In the genomic region with DNA sequence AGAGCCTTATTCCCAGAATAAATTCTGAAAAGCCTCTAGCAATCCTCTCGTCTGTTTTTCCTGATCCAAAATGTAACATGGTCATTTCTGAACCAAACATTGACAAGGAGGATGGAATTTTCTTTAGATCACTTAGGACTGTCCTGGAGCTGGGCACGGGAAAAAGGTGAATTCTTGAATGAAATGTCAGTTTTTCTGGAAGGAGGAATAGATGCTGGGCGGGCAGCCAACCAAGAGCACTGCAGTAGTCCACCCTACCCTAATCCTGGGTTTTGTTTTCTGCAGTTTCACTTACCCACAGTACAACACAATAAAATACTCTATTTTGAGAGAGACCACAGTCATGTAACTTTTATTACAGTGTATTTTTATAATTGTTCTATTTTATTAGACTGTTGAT, we compare ENCODE assay signal across 22 cellular contexts. TPM values are rescaled to one million over a fixed set of nuclear protein-coding genes. Genes with fewer than 3 reads are reported as not detected.
DNase-seq lines count a peak whose midpoint lies in the region; ATAC-seq and TF ChIP-seq lines count a peak whose summit lies in the region.
"Had no signal": no experiment of that assay in that cellular context is flagged by ENCODE, and none has a peak within 500 bp of the region (broad histone marks: within the 10 kb centered on the region; RNA-seq: fewer than 3 reads in every experiment).

No MANE protein-coding gene starts in this region.

- H3K4me1 Mint-ChIP-seq in nephron, result peaks cover 7% of the 10 kb centered on the region
- H3K4me1 Mint-ChIP-seq: B cell had no signal

- WGBS in right cardiac atrium, result 53% methylated on average over 3 of the region's 3 CpGs

- no peaks in the 10 kb centered on the region for H3K36me3 Mint-ChIP-seq in nephron (ENCODE audit: low read depth)

- H3K4me1 ChIP-seq in right cardiac atrium (ENCODE audit: control insufficient read depth, insufficient read depth, low read length), result peaks cover 4% of the 10 kb centered on the region
- H3K4me1 ChIP-seq: SJCRH30 had no signal

- intact Hi-C loops in right cardiac atrium (cut with DNase I), result no loop called here
- intact Hi-C loops in left ventricle myocardium superior (cut with micrococcal nuclease), result no loop called here

- ATAC-seq in right cardiac atrium, result no peak
- no peak for ATAC-seq in left ventricle myocardium superior
- ATAC-seq: HepG2 had no signal

- H3K4me3 ChIP-seq in right cardiac atrium (ENCODE audit: low read length), result no peak overlapping the region
- H3K4me3 ChIP-seq in brain microvascular endothelial cell (ENCODE audit: low read depth, low read length), result no peak overlapping the region
- H3K4me3 ChIP-seq: SJCRH30 had no signal

- H3K36me3 ChIP-seq in brain microvascular endothelial cell (replicated peaks), result no peaks in the 10 kb centered on the region
- H3K36me3 ChIP-seq: SJCRH30 had no signal

- DNase-seq in right cardiac atrium (no peak), left ventricle myocardium superior (no peak), brain microvascular endothelial cell (no peak), cortex of kidney (lab: John Stamatoyannopoulos, UW) (no peak), HuH-7.5 (ENCODE audit: low spot score) (no peak), NCI-H1092 treated with DMSO at 0.1 percent for 48 hours (lab: John Stamatoyannopoulos, UW) (no peak)
- DNase-seq: DMS79, NCI-H1105 treated with DMSO at 0.1 percent for 48 hours, NCI-H2081, NCI-H2171 treated with DMSO at 0.1 percent for 48 hours, NCI-H446 treated with DMSO at 0.1 percent for 48 hours, NCI-H526 treated with DMSO at 0.1 percent for 48 hours, OCI-M1, SJCRH30 had no signal

- no peaks in the 10 kb centered on the region for H3K9me3 ChIP-seq in right cardiac atrium (ENCODE audit: control insufficient read depth, low read length)
- H3K9me3 ChIP-seq: SJCRH30 had no signal

- H3K27ac ChIP-seq in right cardiac atrium (ENCODE audit: low read length) (peak overlapping the region; percentile 45), brain microvascular endothelial cell (peak overlapping the region; percentile 10)
- H3K27ac ChIP-seq: HL-60, KMS-11, SJCRH30 had no signal

- H3K4me3 Mint-ChIP-seq in nephron, result no peak overlapping the region
- H3K4me3 Mint-ChIP-seq: B cell, CD14-positive monocyte had no signal

- no peaks in the 10 kb centered on the region for H3K27me3 ChIP-seq in right cardiac atrium (ENCODE audit: control insufficient read depth, insufficient read depth)
- no peaks in the 10 kb centered on the region for H3K27me3 ChIP-seq in brain microvascular endothelial cell (replicated peaks)
- H3K27me3 ChIP-seq: SJCRH30 had no signal

- in situ Hi-C loops in brain microvascular endothelial cell (cut with HindIII; ENCODE audit: low pct_ligation_motif_present, low sequenced_read_pairs), result no loop called here

- no peaks in the 10 kb centered on the region for H3K27me3 Mint-ChIP-seq in nephron (ENCODE audit: low read depth)
- H3K27me3 Mint-ChIP-seq: B cell had no signal

- H3K9me3 Mint-ChIP-seq in nephron, result no peaks in the 10 kb centered on the region
- H3K9me3 Mint-ChIP-seq: CD14-positive monocyte had no signal

- peak overlapping the region; percentile 22 to 69 (median 59) for H3K27ac Mint-ChIP-seq in nephron
- H3K27ac Mint-ChIP-seq: B cell, CD14-positive monocyte had no signal

- TF ChIP-seq CTCF in brain microvascular endothelial cell (IDR thresholded peaks at IDR 0.05; ENCODE audit: low read depth, low read length, missing control alignments) (no peak), nephron (IDR thresholded peaks at IDR 0.05; ENCODE audit: unreplicated experiment in 3 of 3) (no peak)

RNA-seq across cellular contexts. Expression of gene RIT1, which starts 20.9 kb away (rescaled TPM):
- total RNA-seq in right cardiac atrium (10 to 100 TPM; 21.6 to 26.2 (median 22.5) TPM), left ventricle myocardium superior (18.7 TPM)
- 9.4 TPM for polyA plus RNA-seq in right cardiac atrium

RNA-seq across cellular contexts. Expression of gene SYT11, which starts 30.9 kb away (rescaled TPM):
- 10 to 100 TPM; 11.4 to 15.4 (median 14.4) TPM for total RNA-seq in right cardiac atrium
- polyA plus RNA-seq in right cardiac atrium, result 4.7 TPM
- total RNA-seq in left ventricle myocardium superior, result 6.6 TPM
- total RNA-seq: HT-29 had no signal

RNA-seq across cellular contexts. Expression of gene GON4L, which starts 33.2 kb away (rescaled TPM):
- total RNA-seq in right cardiac atrium, result 10 to 100 TPM; 24.4 to 30.2 (median 27.1) TPM
- polyA plus RNA-seq in right cardiac atrium, result 13.8 TPM
- total RNA-seq in left ventricle myocardium superior, result 20.3 TPM

RNA-seq across cellular contexts. Expression of gene KHDC4, which starts 44.0 kb away (rescaled TPM):
- 10 to 100 TPM; 24.0 to 29.3 (median 28.8) TPM for total RNA-seq in right cardiac atrium
- polyA plus RNA-seq in right cardiac atrium, result 20.0 TPM
- total RNA-seq in left ventricle myocardium superior, result 22.6 TPM

RNA-seq across cellular contexts. Expression of gene RXFP4, which starts 51.2 kb away (rescaled TPM):
- total RNA-seq in right cardiac atrium (not detected), left ventricle myocardium superior (not detected)
- not detected for polyA plus RNA-seq in right cardiac atrium
- total RNA-seq: A172, B cell had no signal
- polyA plus RNA-seq: CD14-positive monocyte had no signal
